In the genomic region with DNA sequence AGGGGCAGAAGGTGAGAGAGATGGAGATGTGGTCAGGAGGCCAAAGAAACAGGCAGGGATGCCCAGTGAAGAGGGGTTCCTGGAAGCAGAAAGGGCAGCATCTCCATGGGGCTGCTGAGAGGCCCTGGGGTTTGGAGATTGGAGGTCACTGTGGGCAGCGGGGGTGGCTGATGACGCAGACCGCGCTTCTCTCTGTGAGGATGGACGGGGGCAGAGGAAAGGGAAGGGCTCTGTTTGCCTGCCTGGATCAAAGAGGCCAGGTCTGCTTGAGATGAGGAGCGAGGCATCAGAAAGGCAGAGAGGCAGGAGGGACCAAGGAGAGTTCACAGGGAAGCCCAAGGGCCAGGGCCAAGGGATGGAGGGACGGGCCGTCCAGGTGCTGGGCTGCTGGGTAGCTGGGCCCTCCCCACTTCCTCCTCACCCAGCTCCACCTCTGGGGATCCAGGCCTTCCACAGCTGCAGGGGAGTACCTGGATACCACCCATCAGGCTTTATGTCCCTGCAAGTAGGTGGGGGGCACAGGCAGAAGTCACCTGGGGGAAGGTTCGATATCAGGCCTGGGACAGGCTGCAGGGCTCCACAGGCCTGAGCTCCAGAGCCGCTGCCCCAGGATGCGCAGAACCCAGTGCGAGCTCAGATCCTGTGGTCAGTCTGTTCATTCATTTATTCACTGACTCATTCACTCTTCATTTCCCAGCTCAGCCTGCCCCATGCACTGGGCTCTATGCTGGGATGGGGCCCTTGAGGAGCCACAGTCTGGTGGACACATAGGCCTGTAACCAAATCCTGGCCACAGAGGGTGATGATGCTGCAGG, we compare ENCODE assay signal across 25 cellular contexts. TPM values are rescaled to one million over a fixed set of nuclear protein-coding genes. Genes with fewer than 3 reads are reported as not detected.
DNase-seq lines count a peak whose midpoint lies in the region; ATAC-seq, FAIRE-seq and TF ChIP-seq lines count a peak whose summit lies in the region.
"Had no signal": no experiment of that assay in that cellular context is flagged by ENCODE, and none has a peak within 500 bp of the region (broad histone marks: within the 10 kb centered on the region; RNA-seq: fewer than 3 reads in every experiment).

No MANE protein-coding gene starts in this region.

- TF ChIP-seq EP300 in H1 (IDR thresholded peaks at IDR 0.05; ENCODE audit: borderline replicate concordance in 1 of 2, low read depth in 2 of 2, low read length in 2 of 2): no peak

- no peaks in the 10 kb centered on the region for H3K27me3 ChIP-seq in H1 (replicated peaks in 1 of 4; ENCODE audit: control insufficient read depth in 3 of 4, extremely low read depth in 1 of 4, insufficient read depth in 3 of 4, low read length in 3 of 4)
- H3K27me3 ChIP-seq: neutrophil had no signal

- no peak overlapping the region for H3K14ac ChIP-seq in H1 (ENCODE audit: insufficient read length)

- H3K4me3 ChIP-seq in H1 (ENCODE audit: extremely low read depth in 1 of 4, insufficient read depth in 2 of 4, low read depth in 3 of 4, low read length in 4 of 4): no peak overlapping the region
- H3K4me3 ChIP-seq: lung, PC-9 had no signal

- H2BK120ac ChIP-seq in H1 (replicated peaks; ENCODE audit: low read depth, low read length): no peak overlapping the region

- no peak overlapping the region for H3K4ac ChIP-seq in H1 (replicated peaks; ENCODE audit: insufficient read length, low read depth, low read length)

- CTCF ChIA-PET in H1 (lab: Charles Lee; ENCODE audit: partially characterized antibody): interaction anchor here (0.6 to 1.2 kb wide), 3 partner anchors 27 to 63 kb away, joined by 3 to 4 read pairs (median 3); no protein-coding TSS in a partner anchor

- ATAC-seq in Right ventricle myocardium inferior (no peak), Right ventricle myocardium superior (ENCODE audit: poor library complexity) (no peak)
- ATAC-seq: effector memory CD8-positive, alpha-beta T cell had no signal

- intact Hi-C loops in Right ventricle myocardium inferior (cut with DNase I): no loop called here
- intact Hi-C loops in Right ventricle myocardium superior (cut with DNase I): no loop called here
- intact Hi-C loops in posterior vena cava (cut with DNase I): no loop called here

- H3K79me2 ChIP-seq in H1 (ENCODE audit: control insufficient read depth in 1 of 2, insufficient read depth in 2 of 2, low read length in 2 of 2): no peaks in the 10 kb centered on the region

- peaks cover 0 to 9% (median 4%) of the 10 kb centered on the region in 4 experiments; a peak in 2 of 7 replicates for H3K4me1 ChIP-seq in H1 (replicated peaks in 1 of 4; ENCODE audit: control insufficient read depth in 3 of 4, insufficient read depth in 4 of 4, low read length in 3 of 4)

- no peak for FAIRE-seq in H1 (lab: Jason Lieb, UNC)
- FAIRE-seq: colon, frontal cortex, GM19239 had no signal

- no peak overlapping the region for H3K9ac ChIP-seq in H1 (replicated peaks in 1 of 4; ENCODE audit: extremely low read depth in 1 of 4, low read depth in 3 of 4, low read length in 3 of 4)

- H2BK20ac ChIP-seq in H1 (ENCODE audit: low read length): no peak overlapping the region

- no peak overlapping the region for H4K91ac ChIP-seq in H1 (replicated peaks; ENCODE audit: insufficient read length, low read length)

- H4K8ac ChIP-seq in H1 (ENCODE audit: extremely low read depth, insufficient read depth, low read length): peak overlapping the region; percentile 18; the same call in 1 of the 2 replicates

- H3K56ac ChIP-seq in H1 (replicated peaks; ENCODE audit: insufficient read length, low read depth, low read length): no peak overlapping the region

- TF ChIP-seq POLR2A in H1 (IDR thresholded peaks at IDR 0.05; ENCODE audit: control extremely low read depth in 1 of 2, low read depth in 2 of 2, low read length in 2 of 2): no peak

- no peak overlapping the region for H3K18ac ChIP-seq in H1 (ENCODE audit: extremely low read depth, low read length)

- no peak overlapping the region for H2BK12ac ChIP-seq in H1 (ENCODE audit: low read depth, low read length)

- DNase-seq in Right ventricle myocardium inferior (ENCODE audit: missing footprints): peak; percentile 22
- no peak for DNase-seq in Right ventricle myocardium superior
- DNase-seq in HT1080 (ENCODE audit: low read depth): peak; percentile 8
- DNase-seq in H1 (ENCODE audit: low read depth in 1 of 2, low spot score in 2 of 2): no peak
- peak; percentile 60 for DNase-seq in posterior vena cava (ENCODE audit: low spot score)
- no peak for DNase-seq in effector CD8-positive, alpha-beta T cell (lab: John Stamatoyannopoulos, UW)
- DNase-seq in middle frontal gyrus (ENCODE audit: extremely low spot score, low spot score): no peak
- DNase-seq: effector memory CD8-positive, alpha-beta T cell; hippocampal formation; KBM-7; MM.1S; NCI-H1436; PC-9; SIG-M5; stimulated activated CD4-positive, alpha-beta T cell treated with anti-CD3 and anti-CD28 coated beads, Interleukin-1b, Interleukin-23, amount 100 ng/mL, for 48 hours; trophoblast cell had no signal

- no peak overlapping the region for H2AK5ac ChIP-seq in H1 (ENCODE audit: low read depth, low read length)

- no peaks in the 10 kb centered on the region for H3K79me1 ChIP-seq in H1 (ENCODE audit: low read depth, low read length)

- no peaks in the 10 kb centered on the region for H3K23me2 ChIP-seq in H1 (ENCODE audit: low read depth, low read length)

- H3K9me3 ChIP-seq in H1 (ENCODE audit: insufficient read depth in 2 of 2, low read depth in 1 of 2, low read length in 1 of 2): no peaks in the 10 kb centered on the region
- H3K9me3 ChIP-seq: neutrophil had no signal

- H3K23ac ChIP-seq in H1 (ENCODE audit: insufficient read length): no peak overlapping the region

- no peaks in the 10 kb centered on the region for H3K36me3 ChIP-seq in H1 (ENCODE audit: control insufficient read depth in 2 of 4, insufficient read depth in 4 of 4, low read length in 3 of 4)
- H3K36me3 ChIP-seq: neutrophil had no signal

- 91% methylated on average over 8 of the region's 12 CpGs; no CpG with 5 or more reads in 1 of the 2 experiments for WGBS in H1 (ENCODE audit: extremely low coverage in 1 of 2, insufficient coverage in 1 of 2, insufficient read length in 1 of 2, insufficient replicate concordance in 2 of 2, low coverage in 1 of 2, low lambda C conversion rate in 2 of 2, missing lambda C conversion rate in 1 of 2), 2 experiments

- no peak for TF ChIP-seq CTCF in H1 (IDR thresholded peaks at IDR 0.05; ENCODE audit: control extremely low read depth in 1 of 3, insufficient read depth in 1 of 3, low read depth in 1 of 3, low read length in 3 of 3)

- no peak overlapping the region for H2BK15ac ChIP-seq in H1 (ENCODE audit: low read length)

- no peak overlapping the region for H2BK5ac ChIP-seq in H1 (ENCODE audit: low read depth, low read length)

- no peak overlapping the region for H4K5ac ChIP-seq in H1 (ENCODE audit: insufficient read length, low read depth, low read length)

- H3K27ac ChIP-seq in H1 (ENCODE audit: low read depth, low read length): no peak overlapping the region
- H3K27ac ChIP-seq: neutrophil, PC-9 had no signal

- POLR2A ChIA-PET in H1 (lab: Charles Lee; ENCODE audit: partially characterized antibody): no interaction called here

- no peaks in the 10 kb centered on the region for H4K20me1 ChIP-seq in H1 (replicated peaks in 1 of 2; ENCODE audit: control insufficient read depth in 1 of 2, insufficient read depth in 2 of 2, low read length in 2 of 2)

- H3K4me2 ChIP-seq in H1 (ENCODE audit: insufficient read depth in 1 of 2, low read depth in 2 of 2, low read length in 2 of 2): no peak overlapping the region
- H3K4me2 ChIP-seq: PC-9 had no signal

- no peak for TF ChIP-seq RAD21 in H1 (IDR thresholded peaks at IDR 0.05 in 1 of 2, conservative IDR thresholded peaks at IDR 0.05 in 1 of 2; ENCODE audit: low read depth in 2 of 2, low read length in 2 of 2)

- no peak overlapping the region for H2AFZ ChIP-seq in H1 (ENCODE audit: low read length)
- H2AFZ ChIP-seq: PC-9 had no signal

RNA-seq across cellular contexts. Expression of a gene that starts 30.6 kb away (rescaled TPM):
- 6.9 TPM for total RNA-seq in Right ventricle myocardium inferior
- 6.4 TPM for total RNA-seq in Right ventricle myocardium superior
- total RNA-seq in HT1080 (2014; rRNA removed; shearing (Covaris generic)): not detected in 2 replicates
- not detected in 2 replicates for polyA plus RNA-seq in HT1080 (2015; cell fraction: cytosol; rRNA removed)
- not detected in 2 replicates for polyA plus RNA-seq in HT1080 (2015; cell fraction: nucleus; rRNA removed)
- 6.5 and 6.6 TPM in 2 replicates for total RNA-seq in H1 (2021; fragmentation: NEBNext Ultra II Directional; extraction: Animal tissue kit (Norgen Biotek cat#: 25700))
- polyA plus RNA-seq in H1 (2011; rRNA removed): 5.8 and 8.3 TPM in 2 replicates
- 6.6 TPM for polyA plus RNA-seq in H1 (2011; cell fraction: cytosol; rRNA removed)
- 14.4 TPM for polyA plus RNA-seq in H1 (2011; cell fraction: nucleus; rRNA removed)
- polyA plus RNA-seq in H1 (2012, experiment 1 of 2): 3.3 to 6.4 TPM (median 5.3 TPM) in 4 replicates
- polyA plus RNA-seq in H1 (2012, experiment 2 of 2): 4.8 TPM
- polyA plus RNA-seq in H1 (2013, experiment 1 of 2): 3.7 TPM
- 4.0 TPM for polyA plus RNA-seq in H1 (2013, experiment 2 of 2)
- 4.4 and 4.9 TPM in 2 replicates for polyA minus RNA-seq in H1 (2011; rRNA and poly(A)+ RNA removed)
- polyA minus RNA-seq in H1 (2011; cell fraction: cytosol; rRNA and poly(A)+ RNA removed): 6.7 TPM
- 6.8 TPM for polyA minus RNA-seq in H1 (2011; cell fraction: nucleus; rRNA and poly(A)+ RNA removed)
- total RNA-seq in posterior vena cava: 1 to 10 TPM; 4.1 to 7.1 TPM
- total RNA-seq: CD4-positive, alpha-beta memory T cell; NCI-H460; pulmonary artery endothelial cell had no signal
- polyA plus RNA-seq: CD4-positive, alpha-beta memory T cell had no signal

RNA-seq across cellular contexts. Expression of a gene that starts 51.0 kb away (rescaled TPM):
- total RNA-seq in Right ventricle myocardium inferior (6.1 TPM), Right ventricle myocardium superior (6.4 TPM), posterior vena cava (1 to 10 TPM; 6.0 to 10.0 TPM)
- total RNA-seq in HT1080 (2014; rRNA removed; shearing (Covaris generic)): not detected in 2 replicates
- 0.02 TPM in 1 of 2 replicates, not detected in the other for polyA plus RNA-seq in HT1080 (2015; cell fraction: cytosol; rRNA removed)
- polyA plus RNA-seq in HT1080 (2015; cell fraction: nucleus; rRNA removed): not detected in 2 replicates
- 0.63 and 1.0 TPM in 2 replicates for total RNA-seq in H1 (2021; fragmentation: NEBNext Ultra II Directional; extraction: Animal tissue kit (Norgen Biotek cat#: 25700))
- 0.26 and 0.69 TPM in 2 replicates for polyA plus RNA-seq in H1 (2011; rRNA removed)
- 0.44 TPM for polyA plus RNA-seq in H1 (2011; cell fraction: cytosol; rRNA removed)
- polyA plus RNA-seq in H1 (2011; cell fraction: nucleus; rRNA removed): 2.2 TPM
- 0.28 to 0.81 TPM (median 0.46 TPM) in 4 replicates for polyA plus RNA-seq in H1 (2012, experiment 1 of 2)
- 0.46 TPM for polyA plus RNA-seq in H1 (2012, experiment 2 of 2)
- polyA plus RNA-seq in H1 (2013, experiment 1 of 2): 0.51 TPM
- polyA plus RNA-seq in H1 (2013, experiment 2 of 2): 0.42 TPM
- 0.10 and 0.66 TPM in 2 replicates for polyA minus RNA-seq in H1 (2011; rRNA and poly(A)+ RNA removed)
- 1.3 TPM for polyA minus RNA-seq in H1 (2011; cell fraction: cytosol; rRNA and poly(A)+ RNA removed)
- 0.80 TPM for polyA minus RNA-seq in H1 (2011; cell fraction: nucleus; rRNA and poly(A)+ RNA removed)
- total RNA-seq: NCI-H460 had no signal

RNA-seq across cellular contexts. Expression of a gene that starts 52.6 kb away (rescaled TPM):
- total RNA-seq in Right ventricle myocardium inferior (not detected), Right ventricle myocardium superior (not detected), posterior vena cava (not detected)
- total RNA-seq in HT1080 (2014; rRNA removed; shearing (Covaris generic)): not detected in 2 replicates
- not detected in 2 replicates for polyA plus RNA-seq in HT1080 (2015; cell fraction: cytosol; rRNA removed)
- polyA plus RNA-seq in HT1080 (2015; cell fraction: nucleus; rRNA removed): not detected in 2 replicates
- 0.60 and 0.75 TPM in 2 replicates for total RNA-seq in H1 (2021; fragmentation: NEBNext Ultra II Directional; extraction: Animal tissue kit (Norgen Biotek cat#: 25700))
- polyA plus RNA-seq in H1 (2011; rRNA removed): 1.4 and 2.2 TPM in 2 replicates
- polyA plus RNA-seq in H1 (2011; cell fraction: cytosol; rRNA removed): 1.4 TPM
- 2.5 TPM for polyA plus RNA-seq in H1 (2011; cell fraction: nucleus; rRNA removed)
- polyA plus RNA-seq in H1 (2012, experiment 1 of 2): 0.28 to 1.2 TPM (median 0.73 TPM) in 4 replicates
- 0.54 TPM for polyA plus RNA-seq in H1 (2012, experiment 2 of 2)
- polyA plus RNA-seq in H1 (2013, experiment 1 of 2): 0.67 TPM
- polyA plus RNA-seq in H1 (2013, experiment 2 of 2): 0.46 TPM
- 1.2 and 1.6 TPM in 2 replicates for polyA minus RNA-seq in H1 (2011; rRNA and poly(A)+ RNA removed)
- 1.8 TPM for polyA minus RNA-seq in H1 (2011; cell fraction: cytosol; rRNA and poly(A)+ RNA removed)
- polyA minus RNA-seq in H1 (2011; cell fraction: nucleus; rRNA and poly(A)+ RNA removed): 1.8 TPM
- total RNA-seq: frontal cortex, lung, NCI-H460, PC-9, pulmonary artery endothelial cell, skeletal muscle tissue had no signal

RNA-seq across cellular contexts. Expression of a gene that starts 59.5 kb away (rescaled TPM):
- 1.3 TPM for total RNA-seq in Right ventricle myocardium inferior
- total RNA-seq in Right ventricle myocardium superior: 1.5 TPM
- total RNA-seq in HT1080 (2014; rRNA removed; shearing (Covaris generic)): 1.0 and 2.8 TPM in 2 replicates
- 0.99 and 2.1 TPM in 2 replicates for polyA plus RNA-seq in HT1080 (2015; cell fraction: cytosol; rRNA removed)
- polyA plus RNA-seq in HT1080 (2015; cell fraction: nucleus; rRNA removed): 0.91 and 1.4 TPM in 2 replicates
- total RNA-seq in H1 (2021; fragmentation: NEBNext Ultra II Directional; extraction: Animal tissue kit (Norgen Biotek cat#: 25700)): 8.7 and 10.1 TPM in 2 replicates
- 10.4 and 11.7 TPM in 2 replicates for polyA plus RNA-seq in H1 (2011; rRNA removed)
- 8.4 TPM for polyA plus RNA-seq in H1 (2011; cell fraction: cytosol; rRNA removed)
- polyA plus RNA-seq in H1 (2011; cell fraction: nucleus; rRNA removed): 21.7 TPM
- 5.9 to 8.2 TPM (median 7.6 TPM) in 4 replicates for polyA plus RNA-seq in H1 (2012, experiment 1 of 2)
- polyA plus RNA-seq in H1 (2012, experiment 2 of 2): 9.0 TPM
- 3.6 TPM for polyA plus RNA-seq in H1 (2013, experiment 1 of 2)
- polyA plus RNA-seq in H1 (2013, experiment 2 of 2): 3.2 TPM
- polyA minus RNA-seq in H1 (2011; rRNA and poly(A)+ RNA removed): 5.5 and 5.9 TPM in 2 replicates
- 5.7 TPM for polyA minus RNA-seq in H1 (2011; cell fraction: cytosol; rRNA and poly(A)+ RNA removed)
- polyA minus RNA-seq in H1 (2011; cell fraction: nucleus; rRNA and poly(A)+ RNA removed): 26.8 TPM
- 1 to 10 TPM; 3.5 to 3.8 TPM for total RNA-seq in posterior vena cava

Comparison
In these comparisons a context has a peak if more than half of its experiments do, and no peak if none do; other contexts are left out.
1. DNase-seq: peak in Right ventricle myocardium inferior (single experiment), HT1080 (single experiment) and posterior vena cava (single experiment); none in Right ventricle myocardium superior (single experiment), H1 (0 of 2), effector CD8-positive, alpha-beta T cell (single experiment) and middle frontal gyrus (single experiment).